In genomic region chr10:112637901-112638300, GRCh38 we compare ENCODE assay signal across 22 cellular contexts.
"Had no signal": no experiment of that assay in that cellular context is flagged by ENCODE, and none has a peak within 500 bp of the region (broad histone marks: within the 10 kb centered on the region; RNA-seq: fewer than 3 reads in every experiment).

No MANE protein-coding gene starts in this region.

- H3K4me3 Mint-ChIP-seq: activated naive CD8-positive, alpha-beta T cell; activated T-cell treated with anti-CD3 and anti-CD28 coated beads, Interleukin-2, amount 50 U/mL, for 24 hours; dendritic cell treated with granulocyte-macrophage colony-stimulating factor and Interleukin-4, amounts not matched to agents 40 ng/mL and 50 ng/mL, for 4 days; memory B cell; stimulated activated naive B cell treated with anti-CD40 and anti-IgM and Interleukin-4, amounts not matched to agents 10 μg/mL and 1 μg/mL and 100 μg/mL, for 72 hours; T-helper 2 cell treated with Interferon-gamma antibody and Interleukin-4, amounts not matched to agents 5 μg/mL and 100 μg/mL, for 36 hours; WTC11 had no signal

- H3K4me3 ChIP-seq: adrenal gland, ascending aorta, mucosa of descending colon, uterus had no signal

- ATAC-seq: stimulated activated naive B cell treated with anti-CD40 and anti-IgM and Interleukin-4, amounts not matched to agents 10 μg/mL and 1 μg/mL and 100 μg/mL, for 72 hours; WTC11 had no signal

- H3K27ac ChIP-seq: adrenal gland, ascending aorta, brain microvascular endothelial cell, uterus had no signal

- H3K27ac Mint-ChIP-seq: activated naive CD8-positive, alpha-beta T cell; activated T-cell treated with anti-CD3 and anti-CD28 coated beads, Interleukin-2, amount 50 U/mL, for 24 hours; activated T-helper 2 cell treated with anti-CD3 and anti-CD28 coated beads, Interferon-gamma antibody, Interleukin-2, Interleukin-4, amounts not matched to agents 10 μg/mL and 5 μg/mL and 100 μg/mL, durations not matched to agents 14 hours and 24 hours and 36 hours; dendritic cell treated with granulocyte-macrophage colony-stimulating factor and Interleukin-4, amounts not matched to agents 40 ng/mL and 50 ng/mL, for 4 days; memory B cell; stimulated activated naive B cell treated with anti-CD40 and anti-IgM and Interleukin-4, amounts not matched to agents 10 μg/mL and 1 μg/mL and 100 μg/mL, for 72 hours; T-helper 2 cell treated with Interferon-gamma antibody and Interleukin-4, amounts not matched to agents 5 μg/mL and 100 μg/mL, for 36 hours; WTC11 had no signal

- H3K36me3 ChIP-seq: adrenal gland, ascending aorta, brain microvascular endothelial cell, uterus had no signal

- H3K9me3 ChIP-seq: adrenal gland, ascending aorta, mucosa of descending colon, uterus had no signal

- DNase-seq: activated CD8-positive, alpha-beta memory T cell treated with anti-CD3 and anti-CD28 coated beads, Interleukin-2, amount 50 U/mL, for 4 hours; activated naive CD4-positive, alpha-beta T cell; activated T-cell treated with anti-CD3 and anti-CD28 coated beads, Interleukin-2, amount 50 U/mL, for 24 hours; adrenal gland; brain microvascular endothelial cell; caudate nucleus; effector CD4-positive, alpha-beta T cell; occipital lobe; posterior cingulate gyrus; stimulated activated CD4-positive, alpha-beta T cell treated with anti-CD3 and anti-CD28 coated beads, Interleukin-2, amount 100 ng/mL, for 48 hours; stimulated activated CD8-positive, alpha-beta memory T cell treated with anti-CD3 and anti-CD28 coated beads, Interleukin-4, amount 100 ng/mL, for 48 hours; stimulated activated naive B cell treated with anti-CD40 and anti-IgM and Interleukin-4, amounts not matched to agents 10 μg/mL and 1 μg/mL and 100 μg/mL, for 72 hours; trophoblast cell; uterus had no signal

- H3K36me3 Mint-ChIP-seq: memory B cell, WTC11 had no signal

- H3K27me3 Mint-ChIP-seq: activated naive CD8-positive, alpha-beta T cell; activated T-cell treated with anti-CD3 and anti-CD28 coated beads, Interleukin-2, amount 50 U/mL, for 24 hours; dendritic cell treated with granulocyte-macrophage colony-stimulating factor and Interleukin-4, amounts not matched to agents 40 ng/mL and 50 ng/mL, for 4 days; memory B cell; stimulated activated naive B cell treated with anti-CD40 and anti-IgM and Interleukin-4, amounts not matched to agents 10 μg/mL and 1 μg/mL and 100 μg/mL, for 72 hours had no signal

- H3K27me3 ChIP-seq: adrenal gland, ascending aorta, brain microvascular endothelial cell, uterus had no signal

- H3K4me1 Mint-ChIP-seq: memory B cell had no signal

- H3K9me3 Mint-ChIP-seq: activated T-cell treated with anti-CD3 and anti-CD28 coated beads, Interleukin-2, amount 50 U/mL, for 24 hours; activated T-helper 2 cell treated with anti-CD3 and anti-CD28 coated beads, Interferon-gamma antibody, Interleukin-2, Interleukin-4, amounts not matched to agents 10 μg/mL and 5 μg/mL and 100 μg/mL, durations not matched to agents 14 hours and 24 hours and 36 hours; dendritic cell treated with granulocyte-macrophage colony-stimulating factor and Interleukin-4, amounts not matched to agents 40 ng/mL and 50 ng/mL, for 4 days; memory B cell; stimulated activated naive B cell treated with anti-CD40 and anti-IgM and Interleukin-4, amounts not matched to agents 10 μg/mL and 1 μg/mL and 100 μg/mL, for 72 hours; T-helper 2 cell treated with Interferon-gamma antibody and Interleukin-4, amounts not matched to agents 5 μg/mL and 100 μg/mL, for 36 hours; WTC11 had no signal
